In the genomic region with DNA sequence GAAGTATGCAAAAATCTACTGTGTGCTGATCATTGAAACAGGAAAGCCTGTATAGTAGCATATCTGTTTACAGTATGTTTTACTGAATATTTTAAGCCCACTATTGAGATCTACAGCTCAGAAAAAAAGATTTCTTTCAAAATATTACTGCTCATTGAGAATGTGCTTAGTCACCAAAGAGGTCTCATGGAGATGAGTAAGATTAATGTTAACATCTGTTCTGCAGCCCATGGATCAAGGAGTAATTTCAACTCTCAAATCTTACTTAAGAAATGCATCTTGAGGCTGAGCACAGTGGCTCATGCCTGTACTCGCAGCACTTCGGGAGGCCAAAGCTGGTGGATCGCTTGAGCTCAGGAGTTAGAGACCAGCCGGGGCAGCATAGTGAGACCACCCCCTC, we compare ENCODE assay signal across 1 cellular context.
TF ChIP-seq lines count a peak whose summit lies in the region.

No MANE protein-coding gene starts in this region.

TF ChIP-seq in WTC11, 78 proteins besides CTCF, POLR2A, EP300 and RAD21:
- TF ChIP-seq ZNF121 (CRISPR knock-in tag; IDR thresholded peaks at IDR 0.05) (peak; percentile 16; the same call in 1 of the 2 replicates), ATF1 (CRISPR knock-in tag; IDR thresholded peaks at IDR 0.05) (no peak)
